In the genomic region with DNA sequence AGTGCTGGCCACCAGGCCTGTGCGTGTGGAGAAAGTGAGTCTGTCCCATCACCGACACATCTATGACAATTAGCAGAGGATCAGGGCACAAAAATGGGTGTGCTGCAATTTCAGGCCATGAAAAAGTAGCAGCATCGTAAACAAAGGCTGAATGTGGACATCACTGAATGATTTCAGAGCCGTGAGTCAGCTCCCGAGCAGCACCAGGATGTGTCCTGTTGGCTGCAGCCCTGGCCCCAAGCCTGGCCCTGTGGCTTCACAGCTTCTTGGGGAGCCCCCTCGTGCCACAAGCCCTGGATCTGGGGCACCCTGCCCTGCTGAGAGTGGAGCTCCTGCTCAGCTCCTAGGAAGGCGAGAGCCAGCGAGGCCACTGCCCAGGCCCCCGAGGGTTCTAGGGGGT, we compare ENCODE assay signal across 3 cellular contexts. TPM values are rescaled to one million over a fixed set of nuclear protein-coding genes. Genes with fewer than 3 reads are reported as not detected.
"Had no signal": no experiment of that assay in that cellular context is flagged by ENCODE, and none has a peak within 500 bp of the region (broad histone marks: within the 10 kb centered on the region; RNA-seq: fewer than 3 reads in every experiment).

No MANE protein-coding gene starts in this region.

RNA-seq across cellular contexts. Expression of gene PRODH, which starts 20.5 kb away (rescaled TPM):
- total RNA-seq: GM23248, H4, HFFc6 had no signal
- polyA plus RNA-seq: GM23248 had no signal
